ENCODE assay signal across 9 cellular contexts in the genomic region with DNA sequence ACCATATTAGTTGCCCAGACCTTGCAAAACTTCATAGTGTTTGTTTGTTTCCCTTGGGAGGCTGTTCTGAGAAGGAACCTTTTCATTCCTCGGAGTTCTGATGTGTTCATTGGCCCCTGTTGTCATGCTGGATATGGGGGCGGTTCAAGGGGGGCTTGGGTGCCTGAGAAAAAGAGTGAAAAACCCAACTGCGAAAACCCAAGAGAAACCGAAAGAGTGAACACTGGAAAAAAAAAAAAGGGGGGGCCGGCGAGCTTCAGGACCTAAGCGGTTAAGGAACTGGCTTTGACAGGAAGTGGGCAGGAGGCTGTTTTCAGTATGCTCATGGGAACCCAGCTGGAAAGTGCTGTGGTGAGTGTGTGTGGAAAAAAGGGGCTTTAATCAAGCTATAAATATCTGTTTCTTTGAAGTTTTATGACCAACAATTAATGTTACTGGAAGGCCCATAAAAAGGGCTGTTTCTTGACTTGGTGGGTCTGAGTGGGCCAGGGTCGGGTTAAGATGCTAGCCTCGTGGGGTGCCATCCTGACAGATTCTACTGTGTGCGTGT.
DNase-seq lines count a peak whose midpoint lies in the region; ATAC-seq and TF ChIP-seq lines count a peak whose summit lies in the region.
"Had no signal": no experiment of that assay in that cellular context is flagged by ENCODE, and none has a peak within 500 bp of the region (broad histone marks: within the 10 kb centered on the region; RNA-seq: fewer than 3 reads in every experiment).

No MANE protein-coding gene starts in this region.

- H3K27ac ChIP-seq in brain microvascular endothelial cell = no peak overlapping the region
- H3K27ac ChIP-seq in hepatocyte = no peak overlapping the region
- H3K27ac ChIP-seq: adrenal gland had no signal

- 74% methylated on average over 10 of the region's 10 CpGs for WGBS in hepatocyte (ENCODE audit: low lambda C conversion rate, missing lambda C conversion rate)

- H3K27me3 ChIP-seq in brain microvascular endothelial cell (replicated peaks) (no peaks in the 10 kb centered on the region), hepatocyte (no peaks in the 10 kb centered on the region)
- H3K27me3 ChIP-seq: adrenal gland had no signal

- H3K79me2 ChIP-seq in hepatocyte = no peaks in the 10 kb centered on the region

- in situ Hi-C loops in brain microvascular endothelial cell (cut with HindIII; ENCODE audit: low pct_ligation_motif_present, low sequenced_read_pairs) = no loop called here

- no peaks in the 10 kb centered on the region for H3K9me3 ChIP-seq in hepatocyte (ENCODE audit: low read depth)
- H3K9me3 ChIP-seq: adrenal gland had no signal

- H3K36me3 ChIP-seq in brain microvascular endothelial cell (replicated peaks) = no peaks in the 10 kb centered on the region
- H3K36me3 ChIP-seq in hepatocyte (replicated peaks; ENCODE audit: insufficient read depth, low read depth) = no peaks in the 10 kb centered on the region
- H3K36me3 ChIP-seq: adrenal gland had no signal

- TF ChIP-seq CTCF in brain microvascular endothelial cell (IDR thresholded peaks at IDR 0.05; ENCODE audit: low read depth, low read length, missing control alignments) = no peak
- no peak for TF ChIP-seq CTCF in hepatocyte (IDR thresholded peaks at IDR 0.05; ENCODE audit: poor library complexity)

- H2AFZ ChIP-seq in hepatocyte = no peak overlapping the region

- H4K20me1 ChIP-seq in hepatocyte (ENCODE audit: insufficient read depth, poor library complexity, severe bottlenecking) = no peaks in the 10 kb centered on the region

- no peaks in the 10 kb centered on the region for H3K9me2 ChIP-seq in hepatocyte (replicated peaks; ENCODE audit: insufficient read depth)

- H3K4me2 ChIP-seq in hepatocyte = no peak overlapping the region

- no peaks in the 10 kb centered on the region for H3K4me1 ChIP-seq in hepatocyte (ENCODE audit: insufficient read depth)
- H3K4me1 ChIP-seq: adrenal gland had no signal

- H3K4me3 ChIP-seq in brain microvascular endothelial cell (ENCODE audit: low read depth, low read length) = no peak overlapping the region
- H3K4me3 ChIP-seq in hepatocyte = no peak overlapping the region

- peak; percentile 57 for ATAC-seq in GM19438 (IDR thresholded peaks at IDR 0.05; ENCODE audit: low read depth, unreplicated experiment)

- DNase-seq in SIG-M5 treated with dmso at 0.1 percent for 504 hours (lab: John Stamatoyannopoulos, UW; ENCODE audit: unreplicated experiment) = peak; percentile 86
- DNase-seq in brain microvascular endothelial cell = peak; percentile 1
- DNase-seq in stimulated activated CD8-positive, alpha-beta memory T cell treated with anti-CD3 and anti-CD28 coated beads, Interleukin-12 subunit alpha, Interleukin-12 subunit beta, amount 100 ng/mL, for 1 hour (ENCODE audit: low read depth) = peak; percentile 26
- DNase-seq in GM03348 (ENCODE audit: low spot score) = no peak
- DNase-seq in hepatocyte (ENCODE audit: low spot score) = no peak
- no peak for DNase-seq in SHP77 treated with DMSO at 0.1 percent for 48 hours (lab: John Stamatoyannopoulos, UW)
- DNase-seq in glomerular visceral epithelial cell (ENCODE audit: extremely low spot score) = no peak

Comparison
In these comparisons a context has a peak if more than half of its experiments do, and no peak if none do; other contexts are left out.
1. DNase-seq: peak in SIG-M5 treated with dmso at 0.1 percent for 504 hours (single experiment), brain microvascular endothelial cell (single experiment) and stimulated activated CD8-positive, alpha-beta memory T cell treated with anti-CD3 and anti-CD28 coated beads, Interleukin-12 subunit alpha, Interleukin-12 subunit beta, amount 100 ng/mL, for 1 hour (single experiment); none in GM03348 (single experiment), hepatocyte (single experiment), SHP77 treated with DMSO at 0.1 percent for 48 hours (single experiment) and glomerular visceral epithelial cell (single experiment).